In the genomic region with DNA sequence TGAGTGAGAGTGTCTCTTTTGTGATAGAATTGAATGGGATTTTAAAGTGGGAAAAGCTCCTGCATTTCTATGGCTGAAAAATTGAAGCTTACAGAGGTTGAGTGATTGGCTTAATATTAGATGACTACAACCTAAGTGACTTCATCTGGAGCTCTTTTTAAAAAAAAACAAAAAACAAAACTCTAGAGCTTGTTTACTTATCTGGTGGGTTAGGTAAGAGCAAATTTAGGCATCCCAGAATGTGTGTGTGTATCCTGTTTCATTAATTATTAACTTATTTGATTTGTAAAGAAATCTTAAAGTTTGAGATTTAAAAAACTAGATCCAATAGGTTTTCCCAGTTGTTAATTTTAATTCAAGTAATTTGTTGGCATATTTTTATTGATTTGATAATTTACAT, we compare ENCODE assay signal across 26 cellular contexts.
"Had no signal": no experiment of that assay in that cellular context is flagged by ENCODE, and none has a peak within 500 bp of the region (broad histone marks: within the 10 kb centered on the region; RNA-seq: fewer than 3 reads in every experiment).

No MANE protein-coding gene starts in this region.

- H3K27me3 ChIP-seq: dorsolateral prefrontal cortex, gastroesophageal sphincter, heart left ventricle, hepatocyte, ovary, suprapubic skin, transverse colon, vagina had no signal

- H3K4me3 ChIP-seq: dorsolateral prefrontal cortex, gastroesophageal sphincter, heart left ventricle, hepatocyte, left ventricle myocardium inferior, lung, ovary, smooth muscle cell, suprapubic skin, transverse colon, vagina had no signal

- H3K27ac ChIP-seq: dorsolateral prefrontal cortex, epithelial cell of prostate, gastroesophageal sphincter, heart left ventricle, hepatocyte, left ventricle myocardium inferior, ovary, suprapubic skin, transverse colon, vagina had no signal

- DNase-seq: dorsolateral prefrontal cortex; effector CD4-positive, alpha-beta T cell; foreskin fibroblast; heart left ventricle; kidney glomerular epithelial cell; left colon; left ventricle myocardium inferior; natural killer cell; occipital lobe; ovary; stimulated activated CD4-positive, alpha-beta T cell treated with anti-CD3 and anti-CD28 coated beads, Interleukin-12 subunit alpha, Interleukin-12 subunit beta, amount 100 ng/mL, for 4 hours; stimulated activated CD4-positive, alpha-beta T cell treated with anti-CD3 and anti-CD28 coated beads, Interleukin-1b, Interleukin-23, amount 100 ng/mL, for 48 hours; stimulated activated CD4-positive, alpha-beta T cell treated with anti-CD3 and anti-CD28 coated beads, Interleukin-4, amount 100 ng/mL, for 1 hour; stimulated activated CD8-positive, alpha-beta memory T cell treated with anti-CD3 and anti-CD28 coated beads, Interleukin-4, amount 100 ng/mL, for 48 hours; stimulated activated naive CD4-positive, alpha-beta T cell; stimulated activated naive CD8-positive, alpha-beta T cell treated with anti-CD3 and anti-CD28 coated beads, Interleukin-15, amount 100 ng/mL, for 72 hours; transverse colon had no signal

- ATAC-seq: esophagus mucosa; gastroesophageal sphincter; heart left ventricle; left colon; natural killer cell; sciatic nerve; stimulated activated naive CD8-positive, alpha-beta T cell treated with anti-CD3 and anti-CD28 coated beads, Interleukin-15, amount 100 ng/mL, for 72 hours had no signal

- H3K4me1 ChIP-seq: gastroesophageal sphincter, heart left ventricle, left ventricle myocardium inferior, suprapubic skin, transverse colon, vagina had no signal

- H3K36me3 ChIP-seq: ovary had no signal

- H3K9me3 ChIP-seq: gastroesophageal sphincter, heart left ventricle, left ventricle myocardium inferior, ovary, suprapubic skin, transverse colon, vagina had no signal
